Comparison of ENCODE assay signal across 20 cellular contexts in genomic region chr16:30773826-30774225, GRCh38. TPM values are rescaled to one million over a fixed set of nuclear protein-coding genes. Genes with fewer than 3 reads are reported as not detected.
DNase-seq lines count a peak whose midpoint lies in the region; ATAC-seq and TF ChIP-seq lines count a peak whose summit lies in the region.
"Had no signal": no experiment of that assay in that cellular context is flagged by ENCODE, and none has a peak within 500 bp of the region (broad histone marks: within the 10 kb centered on the region; RNA-seq: fewer than 3 reads in every experiment).

No MANE protein-coding gene starts in this region.

- H3K27ac Mint-ChIP-seq in activated CD4-positive, alpha-beta T cell treated with anti-CD3 and anti-CD28 coated beads, Interleukin-2, amount 10 ng/mL, durations not matched to agents 7 days and 5 days, result peak overlapping the region; percentile 14
- no peak overlapping the region for H3K27ac Mint-ChIP-seq in activated CD4-positive, alpha-beta T cell treated with anti-CD3 and anti-CD28 coated beads for 36 hours
- H3K27ac Mint-ChIP-seq: CD8-positive, alpha-beta T cell had no signal

- peaks cover 35% of the 10 kb centered on the region for H3K4me1 Mint-ChIP-seq in activated CD4-positive, alpha-beta T cell treated with anti-CD3 and anti-CD28 coated beads, Interleukin-2, amount 10 ng/mL, durations not matched to agents 7 days and 5 days
- H3K4me1 Mint-ChIP-seq in activated CD4-positive, alpha-beta T cell treated with anti-CD3 and anti-CD28 coated beads for 36 hours, result peaks cover 15% of the 10 kb centered on the region

- TF ChIP-seq CTCF in GM12865 (IDR thresholded peaks at IDR 0.05; ENCODE audit: insufficient read depth, low read depth, low read length, missing control alignments) (no peak), RWPE2 (IDR thresholded peaks at IDR 0.05; ENCODE audit: poor library complexity, severe bottlenecking) (no peak), osteoblast (IDR thresholded peaks at IDR 0.05; ENCODE audit: extremely low read depth, low read depth, low read length) (no peak), MM.1S (IDR thresholded peaks at IDR 0.05; ENCODE audit: low read length) (no peak)

- H3K9me2 ChIP-seq in MM.1S (replicated peaks; ENCODE audit: insufficient read depth, low read length), result no peaks in the 10 kb centered on the region

- H3K36me3 ChIP-seq in RWPE2 (ENCODE audit: low read depth), result peaks cover 36% of the 10 kb centered on the region
- H3K36me3 ChIP-seq in osteoblast (ENCODE audit: insufficient read depth, low read length), result peaks cover 50% of the 10 kb centered on the region
- H3K36me3 ChIP-seq in MM.1S (replicated peaks; ENCODE audit: insufficient read depth, low read length), result no peaks in the 10 kb centered on the region; the same call in 1 of the 2 replicates

- H3K4me3 ChIP-seq in GM12865 (ENCODE audit: low read depth, low read length) (no peak overlapping the region), RWPE2 (ENCODE audit: severe bottlenecking) (no peak overlapping the region), osteoblast (ENCODE audit: insufficient read depth, low read length) (no peak overlapping the region), MM.1S (ENCODE audit: low read length) (no peak overlapping the region)
- H3K4me3 ChIP-seq: BLaER1, GM12878, HAP-1 had no signal

- no peak overlapping the region for H3K4me3 Mint-ChIP-seq in activated CD4-positive, alpha-beta T cell treated with anti-CD3 and anti-CD28 coated beads, Interleukin-2, amount 10 ng/mL, durations not matched to agents 7 days and 5 days
- H3K4me3 Mint-ChIP-seq in activated CD4-positive, alpha-beta T cell treated with anti-CD3 and anti-CD28 coated beads for 36 hours, result no peak overlapping the region

- H3K27me3 ChIP-seq in RWPE2 (ENCODE audit: insufficient read depth, poor library complexity, severe bottlenecking) (no peaks in the 10 kb centered on the region), osteoblast (ENCODE audit: insufficient read depth, low read length) (no peaks in the 10 kb centered on the region), MM.1S (replicated peaks; ENCODE audit: insufficient read depth, low read length) (no peaks in the 10 kb centered on the region)
- H3K27me3 ChIP-seq: BLaER1 had no signal

- peaks cover 39% of the 10 kb centered on the region for H3K36me3 Mint-ChIP-seq in activated CD4-positive, alpha-beta T cell treated with anti-CD3 and anti-CD28 coated beads, Interleukin-2, amount 10 ng/mL, durations not matched to agents 7 days and 5 days (ENCODE audit: low read depth)
- H3K36me3 Mint-ChIP-seq in activated CD4-positive, alpha-beta T cell treated with anti-CD3 and anti-CD28 coated beads for 36 hours (ENCODE audit: low read depth), result peaks cover 28% of the 10 kb centered on the region

- no peaks in the 10 kb centered on the region for H3K79me2 ChIP-seq in osteoblast (ENCODE audit: insufficient read depth, low read length)
- no peaks in the 10 kb centered on the region for H3K79me2 ChIP-seq in MM.1S (ENCODE audit: low read length)

- no peaks in the 10 kb centered on the region for H3K9me3 Mint-ChIP-seq in activated CD4-positive, alpha-beta T cell treated with anti-CD3 and anti-CD28 coated beads, Interleukin-2, amount 10 ng/mL, durations not matched to agents 7 days and 5 days
- no peaks in the 10 kb centered on the region for H3K9me3 Mint-ChIP-seq in activated CD4-positive, alpha-beta T cell treated with anti-CD3 and anti-CD28 coated beads for 36 hours (ENCODE audit: low read depth)
- H3K9me3 Mint-ChIP-seq: CD14-positive monocyte; CD8-positive, alpha-beta T cell had no signal

- H3K4me1 ChIP-seq in RWPE2 (ENCODE audit: insufficient read depth, poor library complexity, severe bottlenecking), result peaks cover 5% of the 10 kb centered on the region
- H3K4me1 ChIP-seq in osteoblast (ENCODE audit: insufficient read depth, low read length), result peaks cover 14% of the 10 kb centered on the region
- no peaks in the 10 kb centered on the region for H3K4me1 ChIP-seq in MM.1S (ENCODE audit: low read length)

- POLR2A ChIA-PET in activated CD4-positive, alpha-beta T cell treated with anti-CD3 and anti-CD28 coated beads, Interleukin-2, amount 10 ng/mL, durations not matched to agents 7 days and 5 days (lab: Charles Lee), result no interaction called here
- POLR2A ChIA-PET in activated CD4-positive, alpha-beta T cell treated with anti-CD3 and anti-CD28 coated beads for 36 hours (lab: Charles Lee), result interaction anchor here (0.9 kb wide), 1 partner anchor 26 kb away, joined by 3 read pairs; no protein-coding TSS in a partner anchor

- H2AFZ ChIP-seq in osteoblast (ENCODE audit: low read length) (no peak overlapping the region), MM.1S (ENCODE audit: low read length) (no peak overlapping the region)
- H2AFZ ChIP-seq: GM23248 had no signal

- H3K4me2 ChIP-seq in osteoblast (ENCODE audit: insufficient read depth, low read length), result no peak overlapping the region
- H3K4me2 ChIP-seq in MM.1S (ENCODE audit: low read depth, low read length), result no peak overlapping the region

- H3F3A ChIP-seq in MM.1S (ENCODE audit: insufficient read depth, low read length), result no peaks in the 10 kb centered on the region

- intact Hi-C loops in activated CD4-positive, alpha-beta T cell treated with anti-CD3 and anti-CD28 coated beads for 36 hours (cut with DNase I, micrococcal nuclease), result loop anchor here in 1 of 2 experiments (2.0 kb wide), 1 partner anchor 25 kb away; the partner anchor contains the start of gene PHKG2

- no peak overlapping the region for H3K9ac ChIP-seq in MM.1S (ENCODE audit: low read length)
- H3K9ac ChIP-seq: BLaER1 had no signal

- no peak for ATAC-seq in activated CD4-positive, alpha-beta T cell treated with anti-CD3 and anti-CD28 coated beads for 36 hours
- no peak for ATAC-seq in RWPE2 (ENCODE audit: low read depth)
- ATAC-seq: CD8-positive, alpha-beta T cell; GM12878 had no signal

- peaks cover 3% of the 10 kb centered on the region for H4K20me1 ChIP-seq in osteoblast (ENCODE audit: insufficient read depth, low read length)
- H4K20me1 ChIP-seq in MM.1S (ENCODE audit: insufficient read depth, low read length), result no peaks in the 10 kb centered on the region

- CTCF ChIA-PET in activated CD4-positive, alpha-beta T cell treated with anti-CD3 and anti-CD28 coated beads, Interleukin-2, amount 10 ng/mL, durations not matched to agents 7 days and 5 days (lab: Charles Lee), result interaction anchor here (0.6 to 1.3 kb wide), 4 partner anchors 30 to 94 kb away, joined by 3 to 4 read pairs (median 3); no protein-coding TSS in a partner anchor
- CTCF ChIA-PET in activated CD4-positive, alpha-beta T cell treated with anti-CD3 and anti-CD28 coated beads for 36 hours (lab: Charles Lee), result interaction anchor here (0.6 to 1.4 kb wide), 2 partner anchors 10 to 26 kb away, joined by 3 to 4 read pairs; partner anchors contain the start of gene PHKG2

- no peaks in the 10 kb centered on the region for H3K27me3 Mint-ChIP-seq in activated CD4-positive, alpha-beta T cell treated with anti-CD3 and anti-CD28 coated beads, Interleukin-2, amount 10 ng/mL, durations not matched to agents 7 days and 5 days
- H3K27me3 Mint-ChIP-seq in activated CD4-positive, alpha-beta T cell treated with anti-CD3 and anti-CD28 coated beads for 36 hours, result no peaks in the 10 kb centered on the region

- H3K27ac ChIP-seq in RWPE2 (ENCODE audit: poor library complexity, severe bottlenecking), result no peak overlapping the region
- H3K27ac ChIP-seq in osteoblast (ENCODE audit: low read depth, low read length), result no peak overlapping the region
- no peak overlapping the region for H3K27ac ChIP-seq in MM.1S (ENCODE audit: low read length)
- H3K27ac ChIP-seq: BLaER1, HL-60 had no signal

- no peak for DNase-seq in activated CD4-positive, alpha-beta T cell treated with anti-CD3 and anti-CD28 coated beads, Interleukin-2, amount 10 ng/mL, durations not matched to agents 7 days and 5 days
- DNase-seq in activated CD4-positive, alpha-beta T cell treated with anti-CD3 and anti-CD28 coated beads for 36 hours, result no peak
- DNase-seq in GM12865 (ENCODE audit: low read depth), result peak; percentile 1
- peak; percentile 51 for DNase-seq in RWPE2 (ENCODE audit: low spot score)
- DNase-seq in osteoblast (ENCODE audit: insufficient read length, low spot score, missing footprints), result peak; percentile 54
- no peak for DNase-seq in MM.1S
- no peak for DNase-seq in hypothalamus (lab: John Stamatoyannopoulos, UW)
- no peak for DNase-seq in NK-92 treated with Interleukin-12 subunit alpha and Interleukin-12 subunit beta, amount 100 ng/mL, for 24 hours (lab: John Stamatoyannopoulos, UW)
- DNase-seq: 8988T; Calu3; CD8-positive, alpha-beta T cell; DMS79 treated with DMSO at 0.1 percent for 48 hours; GF-D8; GM23248; IMR-90 had no signal

- H3K9me3 ChIP-seq in RWPE2 (ENCODE audit: severe bottlenecking) (no peaks in the 10 kb centered on the region), osteoblast (ENCODE audit: low read depth, low read length) (no peaks in the 10 kb centered on the region), MM.1S (replicated peaks; ENCODE audit: insufficient read depth, low read length) (no peaks in the 10 kb centered on the region)
- H3K9me3 ChIP-seq: BLaER1, HAP-1 had no signal

RNA-seq across cellular contexts. Expression of gene RNF40, which starts 11.7 kb away (rescaled TPM):
- 100 to 1,000 TPM in 1 of 2 experiments, 10 to 100 TPM in 1; 81.9 to 101 TPM for total RNA-seq in activated CD4-positive, alpha-beta T cell treated with anti-CD3 and anti-CD28 coated beads, Interleukin-2, amount 10 ng/mL, durations not matched to agents 7 days and 5 days
- total RNA-seq in activated CD4-positive, alpha-beta T cell treated with anti-CD3 and anti-CD28 coated beads for 36 hours, result 10 to 100 TPM; 72.3 to 85.5 TPM
- total RNA-seq in osteoblast, result 63.1 and 88.3 TPM in 2 replicates

RNA-seq across cellular contexts. Expression of gene CFAP119, which starts 12.0 kb away (rescaled TPM):
- 1 to 10 TPM; 2.2 to 3.0 TPM for total RNA-seq in activated CD4-positive, alpha-beta T cell treated with anti-CD3 and anti-CD28 coated beads, Interleukin-2, amount 10 ng/mL, durations not matched to agents 7 days and 5 days
- total RNA-seq in activated CD4-positive, alpha-beta T cell treated with anti-CD3 and anti-CD28 coated beads for 36 hours, result 1 to 10 TPM; 1.7 to 3.1 TPM
- 2.4 and 2.9 TPM in 2 replicates for total RNA-seq in osteoblast

RNA-seq across cellular contexts. Expression of gene ZNF629, which starts 13.2 kb away (rescaled TPM):
- total RNA-seq in activated CD4-positive, alpha-beta T cell treated with anti-CD3 and anti-CD28 coated beads, Interleukin-2, amount 10 ng/mL, durations not matched to agents 7 days and 5 days, result 1 to 10 TPM; 1.4 TPM
- total RNA-seq in activated CD4-positive, alpha-beta T cell treated with anti-CD3 and anti-CD28 coated beads for 36 hours, result 1 to 10 TPM; 3.4 to 3.7 TPM
- total RNA-seq in osteoblast, result 15.3 and 16.3 TPM in 2 replicates

RNA-seq across cellular contexts. Expression of gene PHKG2, which starts 25.6 kb away (rescaled TPM):
- 10 to 100 TPM; 41.1 to 43.4 TPM for total RNA-seq in activated CD4-positive, alpha-beta T cell treated with anti-CD3 and anti-CD28 coated beads, Interleukin-2, amount 10 ng/mL, durations not matched to agents 7 days and 5 days
- 10 to 100 TPM; 21.8 to 26.0 TPM for total RNA-seq in activated CD4-positive, alpha-beta T cell treated with anti-CD3 and anti-CD28 coated beads for 36 hours
- 20.3 and 25.0 TPM in 2 replicates for total RNA-seq in osteoblast

Comparison
In these comparisons a context has a peak if more than half of its experiments do, and no peak if none do; other contexts are left out.
1. DNase-seq: peak in GM12865 (single experiment), RWPE2 (single experiment) and osteoblast (single experiment); none in activated CD4-positive, alpha-beta T cell treated with anti-CD3 and anti-CD28 coated beads, Interleukin-2, amount 10 ng/mL, durations not matched to agents 7 days and 5 days (single experiment), activated CD4-positive, alpha-beta T cell treated with anti-CD3 and anti-CD28 coated beads for 36 hours (single experiment), MM.1S (single experiment), hypothalamus (0 of 51) and NK-92 treated with Interleukin-12 subunit alpha and Interleukin-12 subunit beta, amount 100 ng/mL, for 24 hours (single experiment).